In genomic region chr5:153480401-153480800, GRCh38 we compare ENCODE assay signal across 9 cellular contexts. TPM values are rescaled to one million over a fixed set of nuclear protein-coding genes. Genes with fewer than 3 reads are reported as not detected.
DNase-seq lines count a peak whose midpoint lies in the region; ATAC-seq and TF ChIP-seq lines count a peak whose summit lies in the region.
"Had no signal": no experiment of that assay in that cellular context is flagged by ENCODE, and none has a peak within 500 bp of the region (broad histone marks: within the 10 kb centered on the region; RNA-seq: fewer than 3 reads in every experiment).

No MANE protein-coding gene starts in this region.

- POLR2A ChIA-PET in CD8-positive, alpha-beta T cell (lab: Charles Lee), result no interaction called here

- no peak overlapping the region for H3K4me3 Mint-ChIP-seq in CD8-positive, alpha-beta T cell

- H3K9me3 Mint-ChIP-seq in CD8-positive, alpha-beta T cell, result no peaks in the 10 kb centered on the region

- H3K27me3 Mint-ChIP-seq in CD8-positive, alpha-beta T cell (ENCODE audit: low read depth), result peaks cover 2% of the 10 kb centered on the region

- peak; percentile 98 for ATAC-seq in GM18907 (IDR thresholded peaks at IDR 0.05; ENCODE audit: unreplicated experiment)
- ATAC-seq in HG02571 (IDR thresholded peaks at IDR 0.05; ENCODE audit: unreplicated experiment), result peak; percentile 97
- peak; percentile 89 for ATAC-seq in HG03469 (IDR thresholded peaks at IDR 0.05; ENCODE audit: unreplicated experiment)
- no peak for ATAC-seq in CD8-positive, alpha-beta T cell
- no peak for ATAC-seq in right cardiac atrium
- ATAC-seq: Right ventricle myocardium inferior had no signal

- H3K27ac ChIP-seq in osteoblast (ENCODE audit: low read depth, low read length) (no peak overlapping the region), right cardiac atrium (ENCODE audit: low read length) (no peak overlapping the region)
- no peak overlapping the region for H3K27ac ChIP-seq in CD8-positive, alpha-beta T cell (ENCODE audit: low read depth, low read length)
- H3K27ac ChIP-seq: parathyroid adenoma had no signal

- intact Hi-C loops in CD8-positive, alpha-beta T cell (cut with DNase I, micrococcal nuclease), result no loop called here
- intact Hi-C loops in right cardiac atrium (cut with DNase I), result loop anchor here in 1 of 4 donors (10.0 kb wide), 1 partner anchor 234 kb away; no protein-coding TSS in a partner anchor

- H3K4me2 ChIP-seq in osteoblast (ENCODE audit: insufficient read depth, low read length), result peak overlapping the region; percentile 2

- H3K27me3 ChIP-seq in osteoblast (ENCODE audit: insufficient read depth, low read length), result no peaks in the 10 kb centered on the region
- H3K27me3 ChIP-seq in CD8-positive, alpha-beta T cell (ENCODE audit: insufficient read depth, low read length), result no peaks in the 10 kb centered on the region
- no peaks in the 10 kb centered on the region for H3K27me3 ChIP-seq in right cardiac atrium (ENCODE audit: control insufficient read depth, insufficient read depth)

- H4K20me1 ChIP-seq in osteoblast (ENCODE audit: insufficient read depth, low read length), result no peaks in the 10 kb centered on the region

- H3K4me1 ChIP-seq in osteoblast (ENCODE audit: insufficient read depth, low read length) (peaks cover 6% of the 10 kb centered on the region), right cardiac atrium (ENCODE audit: control insufficient read depth, insufficient read depth, low read length) (no peaks in the 10 kb centered on the region)
- no peaks in the 10 kb centered on the region for H3K4me1 ChIP-seq in CD8-positive, alpha-beta T cell (ENCODE audit: insufficient read depth, low read length)
- H3K4me1 ChIP-seq: parathyroid adenoma had no signal

- CTCF ChIA-PET in CD8-positive, alpha-beta T cell (lab: Charles Lee), result no interaction called here

- H3K9me3 ChIP-seq in osteoblast (ENCODE audit: low read depth, low read length), result no peaks in the 10 kb centered on the region
- H3K9me3 ChIP-seq in CD8-positive, alpha-beta T cell (ENCODE audit: low read length), result no peaks in the 10 kb centered on the region
- no peaks in the 10 kb centered on the region for H3K9me3 ChIP-seq in right cardiac atrium (ENCODE audit: control insufficient read depth, low read length)

- no peak overlapping the region for H2AFZ ChIP-seq in osteoblast (ENCODE audit: low read length)
- H2AFZ ChIP-seq: parathyroid adenoma had no signal

- H3K36me3 ChIP-seq in osteoblast (ENCODE audit: insufficient read depth, low read length), result no peaks in the 10 kb centered on the region
- H3K36me3 ChIP-seq in CD8-positive, alpha-beta T cell (ENCODE audit: insufficient read depth, low read length), result no peaks in the 10 kb centered on the region

- H3K36me3 Mint-ChIP-seq in CD8-positive, alpha-beta T cell, result no peaks in the 10 kb centered on the region

- no peak for TF ChIP-seq CTCF in osteoblast (IDR thresholded peaks at IDR 0.05; ENCODE audit: extremely low read depth, low read depth, low read length)
- TF ChIP-seq CTCF in CD8-positive, alpha-beta T cell (IDR thresholded peaks at IDR 0.05), result no peak

- no peaks in the 10 kb centered on the region for H3K79me2 ChIP-seq in osteoblast (ENCODE audit: insufficient read depth, low read length)
- H3K79me2 ChIP-seq: parathyroid adenoma had no signal

- no peak overlapping the region for H3K4me3 ChIP-seq in osteoblast (ENCODE audit: insufficient read depth, low read length)
- H3K4me3 ChIP-seq in CD8-positive, alpha-beta T cell (ENCODE audit: low read depth, low read length), result no peak overlapping the region
- no peak overlapping the region for H3K4me3 ChIP-seq in right cardiac atrium (ENCODE audit: low read length)

- H3K4me1 Mint-ChIP-seq in CD8-positive, alpha-beta T cell (ENCODE audit: low read depth), result no peaks in the 10 kb centered on the region

- H3K27ac Mint-ChIP-seq in CD8-positive, alpha-beta T cell, result no peak overlapping the region

- no peak for DNase-seq in osteoblast (ENCODE audit: insufficient read length, low spot score, missing footprints)
- DNase-seq in CD8-positive, alpha-beta T cell, result no peak
- no peak for DNase-seq in right cardiac atrium
- no peak for DNase-seq in NCI-H1436 (lab: John Stamatoyannopoulos, UW)

RNA-seq across cellular contexts. Expression of gene GRIA1, which starts 10.1 kb away (rescaled TPM):
- total RNA-seq in osteoblast (0.29 and 1.1 TPM in 2 replicates), right cardiac atrium (1 to 10 TPM in 1 of 4 donors, under 1 TPM in 3; 0.42 to 1.2 (median 0.44) TPM)
- not detected for total RNA-seq in CD8-positive, alpha-beta T cell
- 0.20 TPM for polyA plus RNA-seq in right cardiac atrium
- total RNA-seq: Right ventricle myocardium inferior had no signal

Comparison
In these comparisons a context has a peak if more than half of its experiments do, and no peak if none do; other contexts are left out.
1. ATAC-seq: peak in GM18907 (single experiment), HG02571 (single experiment) and HG03469 (single experiment); none in CD8-positive, alpha-beta T cell (single experiment) and right cardiac atrium (0 of 2).